22 cellular contexts compared by ENCODE assay signal in genomic region chr4:145285928-145286327, GRCh38.
DNase-seq lines count a peak whose midpoint lies in the region; ATAC-seq and TF ChIP-seq lines count a peak whose summit lies in the region.
"Had no signal": no experiment of that assay in that cellular context is flagged by ENCODE, and none has a peak within 500 bp of the region (broad histone marks: within the 10 kb centered on the region; RNA-seq: fewer than 3 reads in every experiment).

No MANE protein-coding gene starts in this region.

- in situ Hi-C loops in Caki2 (cut with HindIII; ENCODE audit: low pct_unique_long_range_greater_than_20kb, low sequenced_read_pairs) = no loop called here

- no peak for TF ChIP-seq CTCF in cardiac fibroblast (IDR thresholded peaks at IDR 0.05; ENCODE audit: low read depth, low read length)

- ATAC-seq in GM21723 (IDR thresholded peaks at IDR 0.05; ENCODE audit: unreplicated experiment) (no peak), HG02884 (IDR thresholded peaks at IDR 0.05; ENCODE audit: unreplicated experiment) (no peak)
- ATAC-seq: activated CD8-positive, alpha-beta T cell treated with anti-CD3 and anti-CD28 coated beads, Interleukin-2, amount 10 ng/mL, durations not matched to agents 7 days and 5 days; activated naive CD8-positive, alpha-beta T cell treated with anti-CD3 and anti-CD28 coated beads, Interleukin-2, amount 50 U/mL, for 24 hours; activated T-cell treated with anti-CD3 and anti-CD28 coated beads, Interleukin-2, amount 50 U/mL, for 72 hours; HepG2; right lobe of liver had no signal

- DNase-seq in Caki2 (ENCODE audit: low read depth) (peak; percentile 24), LHCN-M2 (ENCODE audit: low read depth) (peak; percentile 96), cardiac fibroblast (ENCODE audit: low read depth in 2 of 2) (peak; percentile 14 to 80), lung microvascular endothelial cell (ENCODE audit: low read depth in 2 of 2) (peak; percentile 59 to 78), NCI-H2227 (lab: John Stamatoyannopoulos, UW; ENCODE audit: unreplicated experiment) (no peak)
- no peak for DNase-seq in activated CD4-positive, alpha-beta T cell treated with anti-CD3 and anti-CD28 coated beads, Interleukin-2, amount 50 U/mL, for 4 hours
- DNase-seq: activated CD8-positive, alpha-beta T cell treated with anti-CD3 and anti-CD28 coated beads, Interleukin-2, amount 10 ng/mL, durations not matched to agents 7 days and 5 days; activated naive CD8-positive, alpha-beta T cell treated with anti-CD3 and anti-CD28 coated beads, Interleukin-2, amount 50 U/mL, for 24 hours; activated T-cell treated with anti-CD3 and anti-CD28 coated beads, Interleukin-2, amount 50 U/mL, for 72 hours; DMS 273 treated with DMSO at 0.1 percent for 48 hours; islet precursor cell; midbrain; NCI-H2107; right lobe of liver; RPMI8226; stimulated activated CD4-positive, alpha-beta T cell treated with anti-CD3 and anti-CD28 coated beads, Interleukin-2, amount 100 ng/mL, for 24 hours; substantia nigra; T-helper 1 cell; WERI-Rb-1 had no signal

- H3K4me3 ChIP-seq in cardiac fibroblast (replicated peaks in 1 of 2; ENCODE audit: low read depth in 2 of 2, low read length in 2 of 2) = no peak overlapping the region
- H3K4me3 ChIP-seq: right lobe of liver had no signal

Comparison
In these comparisons a context has a peak if more than half of its experiments do, and no peak if none do; other contexts are left out.
1. DNase-seq: peak in Caki2 (single experiment), LHCN-M2 (single experiment), cardiac fibroblast (2 of 2) and lung microvascular endothelial cell (2 of 2); none in NCI-H2227 (single experiment) and activated CD4-positive, alpha-beta T cell treated with anti-CD3 and anti-CD28 coated beads, Interleukin-2, amount 50 U/mL, for 4 hours (0 of 2).